11 cellular contexts compared by ENCODE assay signal in the genomic region with DNA sequence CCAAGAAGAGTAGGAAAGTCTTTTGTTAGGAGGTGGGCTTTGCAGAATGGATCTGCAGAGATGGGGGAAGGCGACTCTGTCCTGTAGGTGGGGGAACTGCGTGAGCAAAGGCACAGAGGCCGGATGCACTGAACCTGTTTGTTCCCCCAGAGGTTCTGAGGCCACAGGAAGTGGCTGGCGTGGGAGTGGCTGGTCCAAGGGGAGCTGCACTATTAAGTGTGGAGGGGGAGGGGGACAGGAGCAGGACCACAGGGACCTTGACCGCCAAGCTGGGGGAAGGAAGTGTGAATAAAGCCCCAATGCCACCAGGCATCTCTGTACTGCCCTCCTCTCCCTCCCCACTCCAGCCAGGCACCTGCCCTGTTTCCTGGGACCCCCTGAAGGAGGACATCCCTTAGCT. TPM values are rescaled to one million over a fixed set of nuclear protein-coding genes. Genes with fewer than 3 reads are reported as not detected.
DNase-seq lines count a peak whose midpoint lies in the region; ATAC-seq and TF ChIP-seq lines count a peak whose summit lies in the region.
"Had no signal": no experiment of that assay in that cellular context is flagged by ENCODE, and none has a peak within 500 bp of the region (broad histone marks: within the 10 kb centered on the region; RNA-seq: fewer than 3 reads in every experiment).

No MANE protein-coding gene starts in this region.

- H3K27ac Mint-ChIP-seq in activated T-helper 2 cell treated with anti-CD3 and anti-CD28 coated beads, Interferon-gamma antibody, Interleukin-2, Interleukin-4, amounts not matched to agents 10 μg/mL and 5 μg/mL and 100 μg/mL, durations not matched to agents 14 hours and 24 hours and 36 hours: peak overlapping the region; percentile 43
- peak overlapping the region; percentile 77 for H3K27ac Mint-ChIP-seq in stimulated activated effector memory CD8-positive, alpha-beta T cell treated with anti-CD3 and anti-CD28 coated beads, Interleukin-12 subunit alpha, Interleukin-12 subunit beta, amount 100 ng/mL, for 72 hours
- no peak overlapping the region for H3K27ac Mint-ChIP-seq in glutamatergic neuron (ENCODE audit: unreplicated experiment)

- intact Hi-C loops in activated T-helper 2 cell treated with anti-CD3 and anti-CD28 coated beads, Interferon-gamma antibody, Interleukin-2, Interleukin-4, amounts not matched to agents 10 μg/mL and 5 μg/mL and 100 μg/mL, durations not matched to agents 14 hours and 24 hours and 36 hours (cut with micrococcal nuclease): no loop called here

- no peak for TF ChIP-seq CTCF in glutamatergic neuron (IDR thresholded peaks at IDR 0.05; ENCODE audit: partially characterized antibody, unreplicated experiment)

- H3K4me3 Mint-ChIP-seq in activated T-helper 2 cell treated with anti-CD3 and anti-CD28 coated beads, Interferon-gamma antibody, Interleukin-2, Interleukin-4, amounts not matched to agents 10 μg/mL and 5 μg/mL and 100 μg/mL, durations not matched to agents 14 hours and 24 hours and 36 hours (ENCODE audit: low read depth): peak overlapping the region; percentile 7
- H3K4me3 Mint-ChIP-seq in stimulated activated effector memory CD8-positive, alpha-beta T cell treated with anti-CD3 and anti-CD28 coated beads, Interleukin-12 subunit alpha, Interleukin-12 subunit beta, amount 100 ng/mL, for 72 hours: peak overlapping the region; percentile 40
- H3K4me3 Mint-ChIP-seq in glutamatergic neuron (ENCODE audit: unreplicated experiment): no peak overlapping the region

- no peak overlapping the region for H3K4me3 ChIP-seq in Jurkat, Clone E6-1 (ENCODE audit: low read length)

- ATAC-seq in stimulated activated effector memory CD8-positive, alpha-beta T cell treated with anti-CD3 and anti-CD28 coated beads, Interleukin-12 subunit alpha, Interleukin-12 subunit beta, amount 100 ng/mL, for 72 hours: peak; percentile 51
- no peak for ATAC-seq in HG03196 (IDR thresholded peaks at IDR 0.05; ENCODE audit: unreplicated experiment)

- H3K9me3 Mint-ChIP-seq in activated T-helper 2 cell treated with anti-CD3 and anti-CD28 coated beads, Interferon-gamma antibody, Interleukin-2, Interleukin-4, amounts not matched to agents 10 μg/mL and 5 μg/mL and 100 μg/mL, durations not matched to agents 14 hours and 24 hours and 36 hours: no peaks in the 10 kb centered on the region
- no peaks in the 10 kb centered on the region for H3K9me3 Mint-ChIP-seq in stimulated activated effector memory CD8-positive, alpha-beta T cell treated with anti-CD3 and anti-CD28 coated beads, Interleukin-12 subunit alpha, Interleukin-12 subunit beta, amount 100 ng/mL, for 72 hours
- H3K9me3 Mint-ChIP-seq in glutamatergic neuron (ENCODE audit: unreplicated experiment): peaks cover 14% of the 10 kb centered on the region

- peaks cover 9% of the 10 kb centered on the region for H3K4me1 Mint-ChIP-seq in activated T-helper 2 cell treated with anti-CD3 and anti-CD28 coated beads, Interferon-gamma antibody, Interleukin-2, Interleukin-4, amounts not matched to agents 10 μg/mL and 5 μg/mL and 100 μg/mL, durations not matched to agents 14 hours and 24 hours and 36 hours (ENCODE audit: low read depth)
- H3K4me1 Mint-ChIP-seq in stimulated activated effector memory CD8-positive, alpha-beta T cell treated with anti-CD3 and anti-CD28 coated beads, Interleukin-12 subunit alpha, Interleukin-12 subunit beta, amount 100 ng/mL, for 72 hours: peaks cover 19% of the 10 kb centered on the region
- H3K4me1 Mint-ChIP-seq in glutamatergic neuron (ENCODE audit: low read depth, unreplicated experiment): peaks cover 26% of the 10 kb centered on the region

- H3K36me3 Mint-ChIP-seq in activated T-helper 2 cell treated with anti-CD3 and anti-CD28 coated beads, Interferon-gamma antibody, Interleukin-2, Interleukin-4, amounts not matched to agents 10 μg/mL and 5 μg/mL and 100 μg/mL, durations not matched to agents 14 hours and 24 hours and 36 hours (ENCODE audit: low read depth): no peaks in the 10 kb centered on the region
- no peaks in the 10 kb centered on the region for H3K36me3 Mint-ChIP-seq in stimulated activated effector memory CD8-positive, alpha-beta T cell treated with anti-CD3 and anti-CD28 coated beads, Interleukin-12 subunit alpha, Interleukin-12 subunit beta, amount 100 ng/mL, for 72 hours
- H3K36me3 Mint-ChIP-seq in glutamatergic neuron (ENCODE audit: unreplicated experiment): no peaks in the 10 kb centered on the region

- no peaks in the 10 kb centered on the region for H3K27me3 Mint-ChIP-seq in activated T-helper 2 cell treated with anti-CD3 and anti-CD28 coated beads, Interferon-gamma antibody, Interleukin-2, Interleukin-4, amounts not matched to agents 10 μg/mL and 5 μg/mL and 100 μg/mL, durations not matched to agents 14 hours and 24 hours and 36 hours (ENCODE audit: low read depth)
- H3K27me3 Mint-ChIP-seq in glutamatergic neuron (ENCODE audit: unreplicated experiment): peaks cover 16% of the 10 kb centered on the region

- peak; percentile 42 to 54 for DNase-seq in activated T-cell treated with anti-CD3 and anti-CD28 coated beads, Interleukin-2, amount 50 U/mL, for 48 hours
- no peak for DNase-seq in activated T-cell treated with anti-CD3 and anti-CD28 coated beads, Interleukin-2, amount 50 U/mL, for 1 hour
- peak; percentile 52 for DNase-seq in Jurkat, Clone E6-1 (ENCODE audit: low read depth, low spot score)
- no peak for DNase-seq in activated T-helper 2 cell treated with anti-CD3 and anti-CD28 coated beads, Interferon-gamma antibody, Interleukin-2, Interleukin-4, amounts not matched to agents 10 μg/mL and 5 μg/mL and 100 μg/mL, durations not matched to agents 14 hours and 24 hours and 36 hours (ENCODE audit: low spot score)
- DNase-seq in stimulated activated effector memory CD8-positive, alpha-beta T cell treated with anti-CD3 and anti-CD28 coated beads, Interleukin-12 subunit alpha, Interleukin-12 subunit beta, amount 100 ng/mL, for 72 hours (ENCODE audit: low spot score in 2 of 2): peak in 1 of 2 donors; percentile 51
- DNase-seq in glutamatergic neuron (no peak), ureter (ENCODE audit: low spot score) (no peak)
- DNase-seq: foreskin fibroblast, NCI-H1092 had no signal

RNA-seq across cellular contexts. Expression of a gene that starts 51.8 kb away (rescaled TPM):
- not detected for polyA plus RNA-seq in Jurkat, Clone E6-1 (2012; ENCODE audit: insufficient read depth, insufficient read length)
- total RNA-seq in activated T-helper 2 cell treated with anti-CD3 and anti-CD28 coated beads, Interferon-gamma antibody, Interleukin-2, Interleukin-4, amounts not matched to agents 10 μg/mL and 5 μg/mL and 100 μg/mL, durations not matched to agents 14 hours and 24 hours and 36 hours: not detected in 2 replicates
- total RNA-seq in glutamatergic neuron (ENCODE audit: unreplicated experiment) (not detected), ureter (2.4 TPM)
- polyA plus RNA-seq: neural cell had no signal

Comparison
In these comparisons a context has a peak if more than half of its experiments do, and no peak if none do; other contexts are left out.
1. DNase-seq: peak in activated T-cell treated with anti-CD3 and anti-CD28 coated beads, Interleukin-2, amount 50 U/mL, for 48 hours (2 of 2) and Jurkat, Clone E6-1 (single experiment); none in activated T-cell treated with anti-CD3 and anti-CD28 coated beads, Interleukin-2, amount 50 U/mL, for 1 hour (single experiment), activated T-helper 2 cell treated with anti-CD3 and anti-CD28 coated beads, Interferon-gamma antibody, Interleukin-2, Interleukin-4, amounts not matched to agents 10 μg/mL and 5 μg/mL and 100 μg/mL, durations not matched to agents 14 hours and 24 hours and 36 hours (single experiment), glutamatergic neuron (single experiment) and ureter (single experiment).